Comparison of ENCODE assay signal across 8 cellular contexts in the genomic region with DNA sequence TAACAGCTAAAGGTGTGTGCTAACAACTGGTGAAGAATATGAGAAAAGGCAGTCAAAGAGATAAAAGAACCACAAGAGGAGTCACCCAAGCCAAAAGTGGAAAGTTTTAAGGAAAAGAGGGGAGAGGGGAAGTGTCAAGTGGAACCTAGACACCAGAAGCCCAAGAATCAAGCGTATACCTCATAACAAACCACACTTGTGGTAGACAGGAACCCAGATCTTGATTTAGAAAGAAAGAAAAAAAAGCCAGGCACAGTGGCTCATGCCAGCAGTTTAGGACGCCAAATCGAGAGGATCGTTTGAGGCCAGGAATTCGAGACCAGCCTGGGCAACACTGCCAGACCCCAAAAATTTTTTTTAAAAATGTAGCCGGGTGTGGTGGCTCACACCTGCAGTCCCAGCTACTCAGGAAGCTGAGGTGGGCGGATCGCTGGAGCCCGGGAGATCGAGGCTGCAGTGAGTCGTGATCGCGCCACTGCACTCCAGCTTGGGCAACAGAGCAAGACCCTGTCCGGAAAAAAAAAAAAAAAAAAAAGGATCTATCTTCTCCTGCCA. TPM values are rescaled to one million over a fixed set of nuclear protein-coding genes. Genes with fewer than 3 reads are reported as not detected.
DNase-seq lines count a peak whose midpoint lies in the region; ATAC-seq and TF ChIP-seq lines count a peak whose summit lies in the region.

No MANE protein-coding gene starts in this region.

- H3K4me1 ChIP-seq in ES-I3 (ENCODE audit: insufficient read depth, low read length) (peaks cover 13% of the 10 kb centered on the region), Loucy (ENCODE audit: insufficient read depth, low read length, poor library complexity, severe bottlenecking) (peaks cover 32% of the 10 kb centered on the region)

- peak overlapping the region; percentile 100 for H2AFZ ChIP-seq in Loucy (ENCODE audit: low read length)

- H3K27ac Mint-ChIP-seq in chondrocyte (ENCODE audit: unreplicated experiment) (peak overlapping the region; percentile 93), nephron (peak overlapping the region; percentile 84 to 96 (median 95))

- H3K9me3 ChIP-seq in ES-I3 (ENCODE audit: control insufficient read depth, insufficient read depth, low read length) (no peaks in the 10 kb centered on the region), Loucy (ENCODE audit: insufficient read depth, low read depth, low read length) (no peaks in the 10 kb centered on the region)

- TF ChIP-seq CTCF in Loucy (conservative IDR thresholded peaks at IDR 0.05; ENCODE audit: low read length) (no peak), chondrocyte (IDR thresholded peaks at IDR 0.05) (no peak), nephron (IDR thresholded peaks at IDR 0.05; ENCODE audit: unreplicated experiment in 3 of 3) (no peak)

- H3K9me3 Mint-ChIP-seq in chondrocyte (ENCODE audit: low read depth) = no peaks in the 10 kb centered on the region
- H3K9me3 Mint-ChIP-seq in nephron = no peaks in the 10 kb centered on the region

- H3K27me3 Mint-ChIP-seq in chondrocyte (ENCODE audit: low read depth) (no peaks in the 10 kb centered on the region), nephron (ENCODE audit: low read depth) (no peaks in the 10 kb centered on the region)

- H3K36me3 ChIP-seq in ES-I3 (ENCODE audit: insufficient read depth, low read length) = 0 out of 2 replicates have a peak, but pooled peaks cover under 1% of the 10 kb centered on the region
- H3K36me3 ChIP-seq in Loucy (ENCODE audit: insufficient read depth, low read length) = peaks cover 10% of the 10 kb centered on the region; the same call in 1 of the 2 replicates

- ATAC-seq in GM19351 (IDR thresholded peaks at IDR 0.05; ENCODE audit: unreplicated experiment) (no peak), GM21390 (IDR thresholded peaks at IDR 0.05; ENCODE audit: unreplicated experiment) (no peak)

- peaks cover 5% of the 10 kb centered on the region for H4K20me1 ChIP-seq in Loucy (ENCODE audit: insufficient read depth, low read length, poor library complexity, severe bottlenecking)

- H3K4me3 ChIP-seq in Loucy (ENCODE audit: low read length, poor library complexity, severe bottlenecking) = peak overlapping the region; percentile 100

- no peaks in the 10 kb centered on the region for H3K27me3 ChIP-seq in Loucy (ENCODE audit: insufficient read depth, low read length, poor library complexity, severe bottlenecking)

- no peaks in the 10 kb centered on the region for H3K9me2 ChIP-seq in Loucy (replicated peaks; ENCODE audit: low read depth, low read length)

- H3K4me3 Mint-ChIP-seq in chondrocyte (ENCODE audit: unreplicated experiment) (peak overlapping the region; percentile 96), nephron (peak overlapping the region; percentile 91 to 99 (median 92))

- no peak for DNase-seq in chondrocyte (ENCODE audit: low spot score)
- no peak for DNase-seq in HK-2 (ENCODE audit: unreplicated experiment)
- no peak for DNase-seq in hippocampal formation (lab: John Stamatoyannopoulos, UW)

- H3K4me1 Mint-ChIP-seq in chondrocyte (ENCODE audit: low read depth) (peaks cover 28% of the 10 kb centered on the region), nephron (peaks cover 27% of the 10 kb centered on the region)

- no peaks in the 10 kb centered on the region for H3F3A ChIP-seq in Loucy (ENCODE audit: low read depth)

- H3K9ac ChIP-seq in ES-I3 (ENCODE audit: low read depth, low read length) (peak overlapping the region; percentile 82), Loucy (ENCODE audit: low read depth, low read length, poor library complexity, severe bottlenecking) (peak overlapping the region; percentile 89)

- H3K36me3 Mint-ChIP-seq in chondrocyte (ENCODE audit: low read depth) (no peaks in the 10 kb centered on the region), nephron (ENCODE audit: low read depth) (peaks cover 20% of the 10 kb centered on the region)

- peak overlapping the region; percentile 72 for H3K4me2 ChIP-seq in Loucy (ENCODE audit: low read depth, low read length, poor library complexity, severe bottlenecking)

- peaks cover 40% of the 10 kb centered on the region for H3K79me2 ChIP-seq in Loucy (ENCODE audit: insufficient read depth, low read length)

RNA-seq across cellular contexts. Expression of a gene that starts 0.9 kb away (rescaled TPM):
- 17.4 to 19.2 TPM (median 18.5 TPM) in 3 replicates for total RNA-seq in chondrocyte

RNA-seq across cellular contexts. Expression of a gene that starts 38.2 kb away (rescaled TPM):
- 187 to 229 TPM (median 207 TPM) in 3 replicates for total RNA-seq in chondrocyte

RNA-seq across cellular contexts. Expression of a gene that starts 38.7 kb away (rescaled TPM):
- 14.7 to 24.6 TPM (median 15.3 TPM) in 3 replicates for total RNA-seq in chondrocyte

RNA-seq across cellular contexts. Expression of a gene that starts 43.6 kb away (rescaled TPM):
- total RNA-seq in chondrocyte = not detected in 3 replicates
